In genomic region chrX:123263246-123263757, GRCh38 we compare ENCODE assay signal across 17 cellular contexts.
"Had no signal": no experiment of that assay in that cellular context is flagged by ENCODE, and none has a peak within 500 bp of the region (broad histone marks: within the 10 kb centered on the region; RNA-seq: fewer than 3 reads in every experiment).

No MANE protein-coding gene starts in this region.

- H3K9me3 ChIP-seq: breast epithelium, psoas muscle, spleen, transverse colon had no signal

- H3K27me3 Mint-ChIP-seq: activated CD4-positive, alpha-beta memory T cell treated with anti-CD3 and anti-CD28 coated beads for 36 hours; activated naive CD8-positive, alpha-beta T cell; naive B cell had no signal

- H3K4me1 Mint-ChIP-seq: naive B cell; stimulated activated naive B cell treated with anti-CD40 and anti-IgM and Interleukin-4, amounts not matched to agents 10 μg/mL and 1 μg/mL and 100 μg/mL, for 72 hours had no signal

- H3K4me1 ChIP-seq: breast epithelium, psoas muscle, spleen, transverse colon had no signal

- H3K36me3 Mint-ChIP-seq: activated CD4-positive, alpha-beta memory T cell treated with anti-CD3 and anti-CD28 coated beads for 36 hours; activated naive CD8-positive, alpha-beta T cell; naive B cell; stimulated activated naive B cell treated with anti-CD40 and anti-IgM and Interleukin-4, amounts not matched to agents 10 μg/mL and 1 μg/mL and 100 μg/mL, for 72 hours had no signal

- H3K4me3 Mint-ChIP-seq: activated CD4-positive, alpha-beta memory T cell treated with anti-CD3 and anti-CD28 coated beads for 36 hours; activated naive CD8-positive, alpha-beta T cell; activated T-cell treated with anti-CD3 and anti-CD28 coated beads, Interleukin-2, amount 50 U/mL, for 4 hours; naive B cell; stimulated activated naive B cell treated with anti-CD40 and anti-IgM and Interleukin-4, amounts not matched to agents 10 μg/mL and 1 μg/mL and 100 μg/mL, for 72 hours had no signal

- H3K27me3 ChIP-seq: spleen, transverse colon had no signal

- H3K27ac Mint-ChIP-seq: activated CD4-positive, alpha-beta memory T cell treated with anti-CD3 and anti-CD28 coated beads for 36 hours; activated naive CD8-positive, alpha-beta T cell; naive B cell; stimulated activated naive B cell treated with anti-CD40 and anti-IgM and Interleukin-4, amounts not matched to agents 10 μg/mL and 1 μg/mL and 100 μg/mL, for 72 hours had no signal

- H3K36me3 ChIP-seq: breast epithelium, spleen, transverse colon had no signal

- H3K9me3 Mint-ChIP-seq: activated CD4-positive, alpha-beta memory T cell treated with anti-CD3 and anti-CD28 coated beads for 36 hours; activated T-cell treated with anti-CD3 and anti-CD28 coated beads, Interleukin-2, amount 50 U/mL, for 4 hours had no signal

- DNase-seq: activated CD4-positive, alpha-beta memory T cell treated with anti-CD3 and anti-CD28 coated beads for 36 hours; activated CD4-positive, alpha-beta T cell treated with anti-CD3 and anti-CD28 coated beads for 1 hour; activated gamma-delta T cell; activated T-cell treated with anti-CD3 and anti-CD28 coated beads, Interleukin-2, amount 50 U/mL, for 4 hours; amygdala; dermis blood vessel endothelial cell; hippocampal formation; naive B cell; psoas muscle; spleen; stimulated activated CD4-positive, alpha-beta T cell treated with anti-CD3 and anti-CD28 coated beads, Interleukin-2, amount 100 ng/mL, for 24 hours; stimulated activated naive B cell treated with anti-CD40 and anti-IgM and Interleukin-4, amounts not matched to agents 10 μg/mL and 1 μg/mL and 100 μg/mL, for 72 hours; substantia nigra; transverse colon had no signal

- H3K4me3 ChIP-seq: breast epithelium, lung, psoas muscle, spleen, transverse colon had no signal

- H3K27ac ChIP-seq: breast epithelium, psoas muscle, spleen, transverse colon had no signal
